9 cellular contexts compared by ENCODE assay signal in the genomic region with DNA sequence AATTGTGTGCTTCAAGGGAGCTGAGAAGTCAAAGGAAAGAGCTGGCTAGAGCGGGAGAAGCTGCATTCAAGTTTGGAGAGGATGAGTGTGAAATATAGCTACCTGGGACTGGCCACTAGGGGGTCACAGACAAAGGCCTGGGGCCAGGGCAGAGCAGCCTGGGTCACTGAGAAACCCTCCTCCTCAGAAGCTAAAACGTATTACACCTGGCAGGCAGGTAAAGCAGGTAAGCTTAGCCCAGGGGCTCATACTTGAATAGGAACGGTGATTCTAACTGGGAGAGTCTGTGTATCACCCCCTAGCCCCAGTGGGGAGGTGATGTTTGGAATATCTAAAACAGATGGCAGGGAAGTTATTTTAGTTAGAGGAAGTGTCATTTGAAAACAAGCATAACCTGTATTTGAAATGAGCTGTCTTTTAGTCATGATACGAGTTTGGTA. TPM values are rescaled to one million over a fixed set of nuclear protein-coding genes. Genes with fewer than 3 reads are reported as not detected.
DNase-seq lines count a peak whose midpoint lies in the region; ATAC-seq, FAIRE-seq and TF ChIP-seq lines count a peak whose summit lies in the region.
"Had no signal": no experiment of that assay in that cellular context is flagged by ENCODE, and none has a peak within 500 bp of the region (broad histone marks: within the 10 kb centered on the region; RNA-seq: fewer than 3 reads in every experiment).

No MANE protein-coding gene starts in this region.

- no peak for FAIRE-seq in GM19239 (lab: Jason Lieb, UNC)

- H3K36me3 ChIP-seq in BE2C: no peaks in the 10 kb centered on the region

- ATAC-seq in SK-N-SH treated with all-trans-retinoic acid at 6 μM for 48 hours: peak; percentile 57; the same call in 2 of the 3 replicates
- ATAC-seq in HG03460 (IDR thresholded peaks at IDR 0.05; ENCODE audit: unreplicated experiment): no peak

- H3K4me3 ChIP-seq in BE2C (ENCODE audit: low read depth, low read length): no peak overlapping the region

- H3K4me1 ChIP-seq in BE2C: peaks cover 8% of the 10 kb centered on the region

- DNase-seq in BE2C: no peak
- peak; percentile 26 for DNase-seq in GM19239 (ENCODE audit: insufficient read length, low spot score)
- peak; percentile 80 for DNase-seq in iPS-NIHi11 (ENCODE audit: low spot score)
- DNase-seq in NCI-H2029 (lab: John Stamatoyannopoulos, UW): no peak
- DNase-seq in NCI-H128 (lab: John Stamatoyannopoulos, UW; ENCODE audit: unreplicated experiment): no peak
- DNase-seq in H4 (ENCODE audit: low spot score): no peak
- DNase-seq: T-helper 1 cell had no signal

- no peaks in the 10 kb centered on the region for H3K27me3 ChIP-seq in BE2C

- peak; percentile 53 for TF ChIP-seq CTCF in BE2C (IDR thresholded peaks at IDR 0.05; ENCODE audit: low read depth, low read length)

- no peaks in the 10 kb centered on the region for H3K9me3 ChIP-seq in BE2C

TF ChIP-seq in SK-N-SH treated with all-trans-retinoic acid at 6 μM for 48 hours, 23 proteins besides CTCF, POLR2A, EP300 and RAD21:
- no peak for TF ChIP-seq RARB (CRISPR knock-in tag; IDR thresholded peaks at IDR 0.05)
- no peak for TF ChIP-seq ZC3H10 (CRISPR knock-in tag; IDR thresholded peaks at IDR 0.05)
- no peak for TF ChIP-seq CSDC2 (CRISPR knock-in tag; IDR thresholded peaks at IDR 0.05)
- TF ChIP-seq GLIS3 (CRISPR knock-in tag; IDR thresholded peaks at IDR 0.05): no peak
- TF ChIP-seq SNAI2 (CRISPR knock-in tag; IDR thresholded peaks at IDR 0.05): no peak
- no peak for TF ChIP-seq ZFP30 (CRISPR knock-in tag; IDR thresholded peaks at IDR 0.05)
- no peak for TF ChIP-seq ZNF70 (CRISPR knock-in tag; IDR thresholded peaks at IDR 0.05)
- no peak for TF ChIP-seq ARNTL (CRISPR knock-in tag; IDR thresholded peaks at IDR 0.05; ENCODE audit: borderline replicate concordance, low read depth)
- no peak for TF ChIP-seq ZNF565 (CRISPR knock-in tag; conservative IDR thresholded peaks at IDR 0.05; ENCODE audit: low read depth)
- TF ChIP-seq OSR1 (CRISPR knock-in tag; IDR thresholded peaks at IDR 0.05): no peak
- TF ChIP-seq, protein P1, sequence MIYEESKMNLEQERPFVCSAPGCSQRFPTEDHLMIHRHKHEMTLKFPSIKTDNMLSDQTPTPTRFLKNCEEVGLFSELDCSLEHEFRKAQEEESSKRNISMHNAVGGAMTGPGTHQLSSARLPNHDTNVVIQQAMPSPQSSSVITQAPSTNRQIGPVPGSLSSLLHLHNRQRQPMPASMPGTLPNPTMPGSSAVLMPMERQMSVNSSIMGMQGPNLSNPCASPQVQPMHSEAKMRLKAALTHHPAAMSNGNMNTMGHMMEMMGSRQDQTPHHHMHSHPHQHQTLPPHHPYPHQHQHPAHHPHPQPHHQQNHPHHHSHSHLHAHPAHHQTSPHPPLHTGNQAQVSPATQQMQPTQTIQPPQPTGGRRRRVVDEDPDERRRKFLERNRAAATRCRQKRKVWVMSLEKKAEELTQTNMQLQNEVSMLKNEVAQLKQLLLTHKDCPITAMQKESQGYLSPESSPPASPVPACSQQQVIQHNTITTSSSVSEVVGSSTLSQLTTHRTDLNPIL (CRISPR knock-in tag; IDR thresholded peaks at IDR 0.05; ENCODE audit: low read depth): no peak
- no peak for TF ChIP-seq ZNF8 (CRISPR knock-in tag; IDR thresholded peaks at IDR 0.05)
- TF ChIP-seq, protein P2, sequence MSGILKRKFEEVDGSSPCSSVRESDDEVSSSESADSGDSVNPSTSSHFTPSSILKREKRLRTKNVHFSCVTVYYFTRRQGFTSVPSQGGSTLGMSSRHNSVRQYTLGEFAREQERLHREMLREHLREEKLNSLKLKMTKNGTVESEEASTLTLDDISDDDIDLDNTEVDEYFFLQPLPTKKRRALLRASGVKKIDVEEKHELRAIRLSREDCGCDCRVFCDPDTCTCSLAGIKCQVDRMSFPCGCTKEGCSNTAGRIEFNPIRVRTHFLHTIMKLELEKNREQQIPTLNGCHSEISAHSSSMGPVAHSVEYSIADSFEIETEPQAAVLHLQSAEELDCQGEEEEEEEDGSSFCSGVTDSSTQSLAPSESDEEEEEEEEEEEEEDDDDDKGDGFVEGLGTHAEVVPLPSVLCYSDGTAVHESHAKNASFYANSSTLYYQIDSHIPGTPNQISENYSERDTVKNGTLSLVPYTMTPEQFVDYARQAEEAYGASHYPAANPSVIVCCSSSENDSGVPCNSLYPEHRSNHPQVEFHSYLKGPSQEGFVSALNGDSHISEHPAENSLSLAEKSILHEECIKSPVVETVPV (CRISPR knock-in tag; IDR thresholded peaks at IDR 0.05): no peak
- no peak for TF ChIP-seq TOX (CRISPR knock-in tag; IDR thresholded peaks at IDR 0.05; ENCODE audit: borderline replicate concordance)
- TF ChIP-seq ESRRG (CRISPR knock-in tag; IDR thresholded peaks at IDR 0.05): no peak
- TF ChIP-seq, protein P3, sequence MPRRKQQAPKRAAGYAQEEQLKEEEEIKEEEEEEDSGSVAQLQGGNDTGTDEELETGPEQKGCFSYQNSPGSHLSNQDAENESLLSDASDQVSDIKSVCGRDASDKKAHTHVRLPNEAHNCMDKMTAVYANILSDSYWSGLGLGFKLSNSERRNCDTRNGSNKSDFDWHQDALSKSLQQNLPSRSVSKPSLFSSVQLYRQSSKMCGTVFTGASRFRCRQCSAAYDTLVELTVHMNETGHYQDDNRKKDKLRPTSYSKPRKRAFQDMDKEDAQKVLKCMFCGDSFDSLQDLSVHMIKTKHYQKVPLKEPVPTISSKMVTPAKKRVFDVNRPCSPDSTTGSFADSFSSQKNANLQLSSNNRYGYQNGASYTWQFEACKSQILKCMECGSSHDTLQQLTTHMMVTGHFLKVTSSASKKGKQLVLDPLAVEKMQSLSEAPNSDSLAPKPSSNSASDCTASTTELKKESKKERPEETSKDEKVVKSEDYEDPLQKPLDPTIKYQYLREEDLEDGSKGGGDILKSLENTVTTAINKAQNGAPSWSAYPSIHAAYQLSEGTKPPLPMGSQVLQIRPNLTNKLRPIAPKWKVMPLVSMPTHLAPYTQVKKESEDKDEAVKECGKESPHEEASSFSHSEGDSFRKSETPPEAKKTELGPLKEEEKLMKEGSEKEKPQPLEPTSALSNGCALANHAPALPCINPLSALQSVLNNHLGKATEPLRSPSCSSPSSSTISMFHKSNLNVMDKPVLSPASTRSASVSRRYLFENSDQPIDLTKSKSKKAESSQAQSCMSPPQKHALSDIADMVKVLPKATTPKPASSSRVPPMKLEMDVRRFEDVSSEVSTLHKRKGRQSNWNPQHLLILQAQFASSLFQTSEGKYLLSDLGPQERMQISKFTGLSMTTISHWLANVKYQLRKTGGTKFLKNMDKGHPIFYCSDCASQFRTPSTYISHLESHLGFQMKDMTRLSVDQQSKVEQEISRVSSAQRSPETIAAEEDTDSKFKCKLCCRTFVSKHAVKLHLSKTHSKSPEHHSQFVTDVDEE (CRISPR knock-in tag; IDR thresholded peaks at IDR 0.05): no peak

RNA-seq across cellular contexts. Expression of a gene that starts 6.8 kb away (rescaled TPM):
- polyA plus RNA-seq in BE2C (2012; ENCODE audit: insufficient read depth, insufficient read length, low read depth): not detected
- total RNA-seq in H4 (2014; rRNA removed; shearing (Covaris generic)): not detected in 2 replicates

RNA-seq across cellular contexts. Expression of a gene that starts 20.2 kb away (rescaled TPM):
- polyA plus RNA-seq in BE2C (2012; ENCODE audit: insufficient read depth, insufficient read length, low read depth): not detected
- total RNA-seq in H4 (2014; rRNA removed; shearing (Covaris generic)): not detected in 2 replicates

RNA-seq across cellular contexts. Expression of a gene that starts 23.2 kb away (rescaled TPM):
- polyA plus RNA-seq in BE2C (2012; ENCODE audit: insufficient read depth, insufficient read length, low read depth): 1.1 TPM
- not detected in 2 replicates for total RNA-seq in H4 (2014; rRNA removed; shearing (Covaris generic))

RNA-seq across cellular contexts. Expression of a gene that starts 35.5 kb away (rescaled TPM):
- not detected for polyA plus RNA-seq in BE2C (2012; ENCODE audit: insufficient read depth, insufficient read length, low read depth)
- total RNA-seq in H4 (2014; rRNA removed; shearing (Covaris generic)): 0.12 and 0.21 TPM in 2 replicates

RNA-seq across cellular contexts. Expression of a gene that starts 48.0 kb away (rescaled TPM):
- not detected for polyA plus RNA-seq in BE2C (2012; ENCODE audit: insufficient read depth, insufficient read length, low read depth)
- not detected in 2 replicates for total RNA-seq in H4 (2014; rRNA removed; shearing (Covaris generic))

Comparison
In these comparisons a context has a peak if more than half of its experiments do, and no peak if none do; other contexts are left out.
1. DNase-seq: peak in GM19239 (single experiment) and iPS-NIHi11 (single experiment); none in BE2C (single experiment), NCI-H2029 (single experiment), NCI-H128 (single experiment) and H4 (single experiment).